8 cellular contexts compared by ENCODE assay signal in the genomic region with DNA sequence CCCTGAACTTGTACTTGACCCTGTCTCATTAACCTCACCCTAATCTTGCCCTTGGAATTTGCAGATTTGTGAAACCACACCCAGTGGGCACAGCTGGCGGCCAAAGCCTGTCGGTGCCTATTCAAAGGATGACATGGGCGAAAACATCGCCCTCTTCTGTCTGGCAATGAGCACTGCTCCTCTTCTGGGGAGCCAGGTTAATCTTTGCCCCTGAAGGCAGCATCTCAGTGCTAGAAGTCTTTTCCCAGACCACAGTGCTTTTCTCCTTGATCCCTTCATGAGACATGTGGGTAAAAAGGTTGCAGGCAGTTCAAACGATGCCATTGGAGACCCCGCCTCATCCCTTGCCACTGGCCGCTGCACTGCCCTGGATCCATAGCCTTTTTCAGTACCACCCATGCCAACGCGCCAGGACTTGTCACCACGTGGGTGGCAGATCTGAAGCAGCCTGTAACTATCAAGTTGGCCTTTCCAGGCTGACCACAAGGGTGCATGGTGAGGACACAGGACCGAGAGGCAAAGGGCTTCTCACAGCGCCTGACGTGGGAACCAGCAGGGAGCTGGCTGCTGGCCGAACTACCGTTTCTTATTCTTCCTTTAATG. TPM values are rescaled to one million over a fixed set of nuclear protein-coding genes. Genes with fewer than 3 reads are reported as not detected.
DNase-seq lines count a peak whose midpoint lies in the region; ATAC-seq and TF ChIP-seq lines count a peak whose summit lies in the region.

No MANE protein-coding gene starts in this region.

- H3K79me2 ChIP-seq in KMS-11 (ENCODE audit: insufficient read depth, low read depth) = no peaks in the 10 kb centered on the region

- H3K27me3 ChIP-seq in BLaER1 treated with 17β-estradiol and CSF1 and Interleukin-3, amounts not matched to agents 10 nM and 100 nM = no peaks in the 10 kb centered on the region
- H3K27me3 ChIP-seq in KMS-11 (ENCODE audit: insufficient read depth, low read depth) (no peaks in the 10 kb centered on the region), right atrium auricular region (no peaks in the 10 kb centered on the region)

- DNase-seq in SW480 (ENCODE audit: low spot score) (peak; percentile 93), amygdala (lab: John Stamatoyannopoulos, UW) (peak in 52 of 56 donors; percentile 16 to 83 (median 46)), right atrium auricular region (ENCODE audit: low spot score) (peak; percentile 89), retina (peak; percentile 80), cortex of kidney (lab: John Stamatoyannopoulos, UW) (no peak)

- peaks cover 23 to 60% (median 29%) of the 10 kb centered on the region in 10 experiments for H3K4me1 ChIP-seq in BLaER1 treated with 17β-estradiol and CSF1 and Interleukin-3, amounts not matched to agents 10 nM and 100 nM
- H3K4me1 ChIP-seq in KMS-11 (ENCODE audit: low read depth, poor library complexity, severe bottlenecking) (peaks cover 21% of the 10 kb centered on the region), right atrium auricular region (peaks cover 0 to 14% of the 10 kb centered on the region in 2 donors)

- H3K9ac ChIP-seq in BLaER1 treated with 17β-estradiol and CSF1 and Interleukin-3, amounts not matched to agents 10 nM and 100 nM = no peak overlapping the region
- no peak overlapping the region for H3K9ac ChIP-seq in KMS-11

- ATAC-seq in GM18909 (IDR thresholded peaks at IDR 0.05; ENCODE audit: poor library complexity, unreplicated experiment) = peak; percentile 53

- H4K20me1 ChIP-seq in BLaER1 treated with 17β-estradiol and CSF1 and Interleukin-3, amounts not matched to agents 10 nM and 100 nM = no peaks in the 10 kb centered on the region
- no peaks in the 10 kb centered on the region for H4K20me1 ChIP-seq in KMS-11 (ENCODE audit: insufficient read depth)

- peak overlapping the region; percentile 25 to 84 (median 58) for H3K4me2 ChIP-seq in BLaER1 treated with 17β-estradiol and CSF1 and Interleukin-3, amounts not matched to agents 10 nM and 100 nM
- no peak overlapping the region for H3K4me2 ChIP-seq in KMS-11

- H3K9me3 ChIP-seq in BLaER1 treated with 17β-estradiol and CSF1 and Interleukin-3, amounts not matched to agents 10 nM and 100 nM (replicated peaks in 1 of 11) = peaks cover 0 to 8% (median 0%) of the 10 kb centered on the region in 11 experiments; a peak in 2 of 22 replicates
- no peaks in the 10 kb centered on the region for H3K9me3 ChIP-seq in right atrium auricular region

- no peak overlapping the region for H3K4me3 ChIP-seq in BLaER1 treated with 17β-estradiol and CSF1 and Interleukin-3, amounts not matched to agents 10 nM and 100 nM
- no peak overlapping the region for H3K4me3 ChIP-seq in KMS-11 (IDR thresholded peaks at IDR 0.05; ENCODE audit: insufficient read depth, low read depth, low read length)
- H3K4me3 ChIP-seq in right atrium auricular region = no peak overlapping the region

- peak; percentile 60 for TF ChIP-seq CTCF in KMS-11 (conservative IDR thresholded peaks at IDR 0.05; ENCODE audit: low read depth, low read length)
- TF ChIP-seq CTCF in right atrium auricular region (IDR thresholded peaks at IDR 0.05) = peak; percentile 52 to 84

- no peaks in the 10 kb centered on the region for H3K36me3 ChIP-seq in BLaER1 treated with 17β-estradiol and CSF1 and Interleukin-3, amounts not matched to agents 10 nM and 100 nM
- H3K36me3 ChIP-seq in KMS-11 (ENCODE audit: insufficient read depth) (no peaks in the 10 kb centered on the region), right atrium auricular region (no peaks in the 10 kb centered on the region)

- no peak overlapping the region for H2AFZ ChIP-seq in KMS-11 (ENCODE audit: low read depth)

- no peak overlapping the region for H3K27ac ChIP-seq in BLaER1 treated with 17β-estradiol and CSF1 and Interleukin-3, amounts not matched to agents 10 nM and 100 nM
- H3K27ac ChIP-seq in KMS-11 = no peak overlapping the region
- H3K27ac ChIP-seq in right atrium auricular region = peak overlapping the region in 1 of 2 donors; percentile 12

RNA-seq across cellular contexts. Expression of a gene that starts 6.5 kb away (rescaled TPM):
- total RNA-seq in right atrium auricular region = 10 to 100 TPM in 1 of 2 donors, 1 to 10 TPM in 1; 1.5 to 11.5 TPM

RNA-seq across cellular contexts. Expression of a gene that starts 20.3 kb away (rescaled TPM):
- total RNA-seq in right atrium auricular region = 10 to 100 TPM; 11.3 to 13.8 TPM
